ENCODE assay signal across 8 cellular contexts in genomic region chr22:46797355-46797754, GRCh38. TPM values are rescaled to one million over a fixed set of nuclear protein-coding genes. Genes with fewer than 3 reads are reported as not detected.
A peak's percentile ranks its signal among the peaks of the same experiment; 100 is the strongest.
DNase-seq lines count a peak whose midpoint lies in the region; ATAC-seq and TF ChIP-seq lines count a peak whose summit lies in the region.

No MANE protein-coding gene starts in this region.

- no peaks in the 10 kb centered on the region for H3K27me3 ChIP-seq in neural cell (ENCODE audit: insufficient read depth, low read depth, low read length)

- H3F3A ChIP-seq in neural cell (ENCODE audit: insufficient read depth, low read length, poor library complexity, severe bottlenecking): no peaks in the 10 kb centered on the region

- no peak overlapping the region for H3K9ac ChIP-seq in neural cell (ENCODE audit: low read length)

- no peaks in the 10 kb centered on the region for H3K79me2 ChIP-seq in neural cell (replicated peaks; ENCODE audit: insufficient read depth, low read length)

- H3K36me3 Mint-ChIP-seq in activated naive CD4-positive, alpha-beta T cell treated with anti-CD3 and anti-CD28 coated beads, Interleukin-2, amount 50 U/mL, for 72 hours: peaks cover 5 to 28% of the 10 kb centered on the region in 2 donors

- H3K9me2 ChIP-seq in neural cell (ENCODE audit: insufficient read depth, low read length): no peaks in the 10 kb centered on the region

- H2AFZ ChIP-seq in neural cell (ENCODE audit: low read depth, low read length): no peak overlapping the region

- H3K36me3 ChIP-seq in neural cell (ENCODE audit: insufficient read depth, low read length): peaks cover 4% of the 10 kb centered on the region

- H3K4me2 ChIP-seq in neural cell (ENCODE audit: low read length): no peak overlapping the region

- H3K9me3 ChIP-seq in neural cell (ENCODE audit: low read length): no peaks in the 10 kb centered on the region

- DNase-seq in GM12865 (ENCODE audit: low read depth) (peak; percentile 57), NCI-H69 (lab: John Stamatoyannopoulos, UW) (peak; percentile 6), choroid plexus epithelial cell (ENCODE audit: low read depth) (peak; percentile 86), NCI-H1436 (lab: John Stamatoyannopoulos, UW) (no peak), occipital lobe (lab: John Stamatoyannopoulos, UW) (no peak)
- no peak for DNase-seq in activated naive CD4-positive, alpha-beta T cell treated with anti-CD3 and anti-CD28 coated beads, Interleukin-2, amount 50 U/mL, for 72 hours (ENCODE audit: low spot score in 2 of 2)

- peak overlapping the region in 1 of 2 donors; percentile 33 for H3K27ac Mint-ChIP-seq in activated naive CD4-positive, alpha-beta T cell treated with anti-CD3 and anti-CD28 coated beads, Interleukin-2, amount 50 U/mL, for 72 hours

- H3K4me3 ChIP-seq in GM12865 (ENCODE audit: low read depth, low read length): no peak overlapping the region
- H3K4me3 ChIP-seq in choroid plexus epithelial cell (ENCODE audit: low read depth, low read length): no peak overlapping the region
- H3K4me3 ChIP-seq in neural cell (ENCODE audit: low read length): no peak overlapping the region

- H4K20me1 ChIP-seq in neural cell (ENCODE audit: insufficient read depth): no peaks in the 10 kb centered on the region

- no peaks in the 10 kb centered on the region for H3K9me3 Mint-ChIP-seq in activated naive CD4-positive, alpha-beta T cell treated with anti-CD3 and anti-CD28 coated beads, Interleukin-2, amount 50 U/mL, for 72 hours

- H3K27ac ChIP-seq in neural cell (ENCODE audit: low read length): no peak overlapping the region

- no peak for TF ChIP-seq EP300 in neural cell (conservative IDR thresholded peaks at IDR 0.05; ENCODE audit: poor library complexity, severe bottlenecking)

- TF ChIP-seq CTCF in GM12865 (IDR thresholded peaks at IDR 0.05; ENCODE audit: insufficient read depth, low read depth, low read length, missing control alignments) (peak; percentile 19), choroid plexus epithelial cell (conservative IDR thresholded peaks at IDR 0.05; ENCODE audit: low read depth, low read length) (peak; percentile 71), neural cell (IDR thresholded peaks at IDR 0.05; ENCODE audit: poor library complexity, severe bottlenecking) (peak; percentile 20)

- no peak for ATAC-seq in activated naive CD4-positive, alpha-beta T cell treated with anti-CD3 and anti-CD28 coated beads, Interleukin-2, amount 50 U/mL, for 72 hours
- ATAC-seq in GM21723 (IDR thresholded peaks at IDR 0.05; ENCODE audit: unreplicated experiment): no peak

- TF ChIP-seq RAD21 in neural cell (conservative IDR thresholded peaks at IDR 0.05): no peak

TF ChIP-seq in neural cell, 6 proteins besides CTCF, POLR2A, EP300 and RAD21:
- TF ChIP-seq TAF1 (IDR thresholded peaks at IDR 0.05; ENCODE audit: low read depth) (no peak), EZH2 (IDR thresholded peaks at IDR 0.05; ENCODE audit: borderline replicate concordance, insufficient read depth, low read length, poor library complexity, severe bottlenecking) (no peak), POLR2AphosphoS5 (IDR thresholded peaks at IDR 0.05) (no peak), SMC3 (conservative IDR thresholded peaks at IDR 0.05; ENCODE audit: poor library complexity) (no peak), MXI1 (conservative IDR thresholded peaks at IDR 0.05; ENCODE audit: poor library complexity, severe bottlenecking) (no peak)
- TF ChIP-seq, protein P1, sequence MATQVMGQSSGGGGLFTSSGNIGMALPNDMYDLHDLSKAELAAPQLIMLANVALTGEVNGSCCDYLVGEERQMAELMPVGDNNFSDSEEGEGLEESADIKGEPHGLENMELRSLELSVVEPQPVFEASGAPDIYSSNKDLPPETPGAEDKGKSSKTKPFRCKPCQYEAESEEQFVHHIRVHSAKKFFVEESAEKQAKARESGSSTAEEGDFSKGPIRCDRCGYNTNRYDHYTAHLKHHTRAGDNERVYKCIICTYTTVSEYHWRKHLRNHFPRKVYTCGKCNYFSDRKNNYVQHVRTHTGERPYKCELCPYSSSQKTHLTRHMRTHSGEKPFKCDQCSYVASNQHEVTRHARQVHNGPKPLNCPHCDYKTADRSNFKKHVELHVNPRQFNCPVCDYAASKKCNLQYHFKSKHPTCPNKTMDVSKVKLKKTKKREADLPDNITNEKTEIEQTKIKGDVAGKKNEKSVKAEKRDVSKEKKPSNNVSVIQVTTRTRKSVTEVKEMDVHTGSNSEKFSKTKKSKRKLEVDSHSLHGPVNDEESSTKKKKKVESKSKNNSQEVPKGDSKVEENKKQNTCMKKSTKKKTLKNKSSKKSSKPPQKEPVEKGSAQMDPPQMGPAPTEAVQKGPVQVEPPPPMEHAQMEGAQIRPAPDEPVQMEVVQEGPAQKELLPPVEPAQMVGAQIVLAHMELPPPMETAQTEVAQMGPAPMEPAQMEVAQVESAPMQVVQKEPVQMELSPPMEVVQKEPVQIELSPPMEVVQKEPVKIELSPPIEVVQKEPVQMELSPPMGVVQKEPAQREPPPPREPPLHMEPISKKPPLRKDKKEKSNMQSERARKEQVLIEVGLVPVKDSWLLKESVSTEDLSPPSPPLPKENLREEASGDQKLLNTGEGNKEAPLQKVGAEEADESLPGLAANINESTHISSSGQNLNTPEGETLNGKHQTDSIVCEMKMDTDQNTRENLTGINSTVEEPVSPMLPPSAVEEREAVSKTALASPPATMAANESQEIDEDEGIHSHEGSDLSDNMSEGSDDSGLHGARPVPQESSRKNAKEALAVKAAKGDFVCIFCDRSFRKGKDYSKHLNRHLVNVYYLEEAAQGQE (IDR thresholded peaks at IDR 0.05; ENCODE audit: borderline replicate concordance): no peak

RNA-seq across cellular contexts. Expression of gene TBC1D22A, which starts 34.9 kb away (rescaled TPM):
- polyA plus RNA-seq in neural cell: 9.3 and 10.4 TPM in 2 replicates
- polyA minus RNA-seq in neural cell: 8.2 and 10.5 TPM in 2 replicates
- 10 to 100 TPM; 17.8 to 50.8 TPM for total RNA-seq in activated naive CD4-positive, alpha-beta T cell treated with anti-CD3 and anti-CD28 coated beads, Interleukin-2, amount 50 U/mL, for 72 hours
- total RNA-seq in occipital lobe: 4.5 TPM

RNA-seq across cellular contexts. Expression of gene CERK, which starts 59.3 kb away (rescaled TPM):
- polyA plus RNA-seq in neural cell: 57.4 and 66.2 TPM in 2 replicates
- 88.8 and 96.7 TPM in 2 replicates for polyA minus RNA-seq in neural cell
- total RNA-seq in activated naive CD4-positive, alpha-beta T cell treated with anti-CD3 and anti-CD28 coated beads, Interleukin-2, amount 50 U/mL, for 72 hours: 10 to 100 TPM; 44.8 to 48.0 TPM
- total RNA-seq in occipital lobe: 42.0 TPM

Comparison
In these comparisons a context has a peak if more than half of its experiments do, and no peak if none do; other contexts are left out.
1. DNase-seq: peak in GM12865 (single experiment), NCI-H69 (single experiment) and choroid plexus epithelial cell (single experiment); none in activated naive CD4-positive, alpha-beta T cell treated with anti-CD3 and anti-CD28 coated beads, Interleukin-2, amount 50 U/mL, for 72 hours (0 of 2), NCI-H1436 (single experiment) and occipital lobe (single experiment).
2. CTCF ChIP-seq: peak in every context shown above with its lines; median percentile 71 in choroid plexus epithelial cell; 20 in neural cell; 19 in GM12865.